Comparison of ENCODE assay signal across 33 cellular contexts in genomic region chr18:73884868-73885267, GRCh38.
DNase-seq lines count a peak whose midpoint lies in the region; ATAC-seq and TF ChIP-seq lines count a peak whose summit lies in the region.
"Had no signal": no experiment of that assay in that cellular context is flagged by ENCODE, and none has a peak within 500 bp of the region (broad histone marks: within the 10 kb centered on the region; RNA-seq: fewer than 3 reads in every experiment).

No MANE protein-coding gene starts in this region.

- TF ChIP-seq EP300 in esophagus muscularis mucosa (IDR thresholded peaks at IDR 0.05), result no peak

- H3K27me3 ChIP-seq in GM23338 (ENCODE audit: insufficient read depth) (no peaks in the 10 kb centered on the region), esophagus muscularis mucosa (no peaks in the 10 kb centered on the region)
- H3K27me3 ChIP-seq: BE2C; BLaER1; BLaER1 treated with 17β-estradiol and CSF1 and Interleukin-3, amounts not matched to agents 10 nM and 100 nM had no signal

- no peaks in the 10 kb centered on the region for H3K36me3 ChIP-seq in GM23338 (ENCODE audit: insufficient read depth)
- H3K36me3 ChIP-seq in esophagus muscularis mucosa, result no peaks in the 10 kb centered on the region
- H3K36me3 ChIP-seq: BE2C; BLaER1; BLaER1 treated with 17β-estradiol and CSF1 and Interleukin-3, amounts not matched to agents 10 nM and 100 nM had no signal

- H3K4me2 ChIP-seq in GM23338, result no peak overlapping the region
- H3K4me2 ChIP-seq: A549; BLaER1; BLaER1 treated with 17β-estradiol and CSF1 and Interleukin-3, amounts not matched to agents 10 nM and 100 nM had no signal

- H3K79me2 ChIP-seq in GM23338 (replicated peaks; ENCODE audit: insufficient read depth), result no peaks in the 10 kb centered on the region

- WGBS in esophagus muscularis mucosa, result 74% methylated on average over 3 of the region's 3 CpGs

- no peak overlapping the region for H2AFZ ChIP-seq in GM23338

- TF ChIP-seq POLR2A in esophagus muscularis mucosa (IDR thresholded peaks at IDR 0.05; ENCODE audit: low read depth), result no peak

- H3K36me3 Mint-ChIP-seq in activated CD4-positive, alpha-beta T cell treated with anti-CD3 and anti-CD28 coated beads, Interleukin-2, amount 10 ng/mL, durations not matched to agents 24 days and 14 days (ENCODE audit: low read depth), result no peaks in the 10 kb centered on the region
- no peaks in the 10 kb centered on the region; the same call in 2 of the 3 replicates for H3K36me3 Mint-ChIP-seq in GM23338 (ENCODE audit: low read depth)
- H3K36me3 Mint-ChIP-seq: CD14-positive monocyte; CD4-positive, alpha-beta memory T cell; CD4-positive, CD25-positive, alpha-beta regulatory T cell; CD8-positive, alpha-beta memory T cell; CD8-positive, alpha-beta T cell had no signal

- H3K4me3 Mint-ChIP-seq in activated CD4-positive, alpha-beta T cell treated with anti-CD3 and anti-CD28 coated beads, Interleukin-2, amount 10 ng/mL, durations not matched to agents 24 days and 14 days, result no peak overlapping the region
- H3K4me3 Mint-ChIP-seq in GM23338, result no peak overlapping the region
- H3K4me3 Mint-ChIP-seq: B cell; CD14-positive monocyte; CD4-positive, alpha-beta memory T cell; CD4-positive, alpha-beta T cell; CD4-positive, CD25-positive, alpha-beta regulatory T cell; CD8-positive, alpha-beta memory T cell; CD8-positive, alpha-beta T cell had no signal

- no peaks in the 10 kb centered on the region for H3F3A ChIP-seq in GM23338 (replicated peaks; ENCODE audit: low read depth)

- intact Hi-C loops in activated CD4-positive, alpha-beta T cell treated with anti-CD3 and anti-CD28 coated beads, Interleukin-2, amount 10 ng/mL, durations not matched to agents 24 days and 14 days (cut with micrococcal nuclease), result no loop called here
- intact Hi-C loops in esophagus muscularis mucosa (cut with DNase I), result no loop called here

- H4K20me1 ChIP-seq in GM23338 (replicated peaks; ENCODE audit: insufficient read depth), result no peaks in the 10 kb centered on the region
- H4K20me1 ChIP-seq: BLaER1; BLaER1 treated with 17β-estradiol and CSF1 and Interleukin-3, amounts not matched to agents 10 nM and 100 nM had no signal

- no peaks in the 10 kb centered on the region for H3K9me2 ChIP-seq in GM23338 (ENCODE audit: insufficient read depth)

- no peak for ATAC-seq in GM23338
- ATAC-seq: A549; CD8-positive, alpha-beta T cell had no signal

- TF ChIP-seq CTCF in GM23338 (conservative IDR thresholded peaks at IDR 0.05; ENCODE audit: low read depth in 2 of 2), result no peak
- no peak for TF ChIP-seq CTCF in esophagus muscularis mucosa (IDR thresholded peaks at IDR 0.05)

- H3K4me3 ChIP-seq in GM23338 (no peak overlapping the region), esophagus muscularis mucosa (no peak overlapping the region)
- H3K4me3 ChIP-seq: A549; BLaER1; BLaER1 treated with 17β-estradiol and CSF1 and Interleukin-3, amounts not matched to agents 10 nM and 100 nM had no signal

- H3K9me3 ChIP-seq in esophagus muscularis mucosa, result no peaks in the 10 kb centered on the region
- H3K9me3 ChIP-seq: A549, BE2C, BLaER1, Caco-2 had no signal

- H3K4me1 ChIP-seq in GM23338 (ENCODE audit: insufficient read depth), result no peaks in the 10 kb centered on the region; the same call in 1 of the 2 replicates
- H3K4me1 ChIP-seq in esophagus muscularis mucosa, result no peaks in the 10 kb centered on the region
- H3K4me1 ChIP-seq: A549; BE2C; BLaER1; BLaER1 treated with 17β-estradiol and CSF1 and Interleukin-3, amounts not matched to agents 10 nM and 100 nM; Caco-2 had no signal

- no peak overlapping the region for H3K27ac ChIP-seq in GM23338 (ENCODE audit: low read depth)
- no peak overlapping the region for H3K27ac ChIP-seq in esophagus muscularis mucosa (replicated peaks in 1 of 4)
- H3K27ac ChIP-seq: 22Rv1; A549; BLaER1; BLaER1 treated with 17β-estradiol and CSF1 and Interleukin-3, amounts not matched to agents 10 nM and 100 nM; C4-2B had no signal

- H3K9me3 Mint-ChIP-seq in activated CD4-positive, alpha-beta T cell treated with anti-CD3 and anti-CD28 coated beads, Interleukin-2, amount 10 ng/mL, durations not matched to agents 24 days and 14 days, result no peaks in the 10 kb centered on the region
- H3K9me3 Mint-ChIP-seq in GM23338, result peaks cover 3% of the 10 kb centered on the region; the same call in 2 of the 3 replicates
- H3K9me3 Mint-ChIP-seq: CD4-positive, alpha-beta memory T cell; CD4-positive, alpha-beta T cell; CD8-positive, alpha-beta T cell had no signal

- no peaks in the 10 kb centered on the region for H3K27me3 Mint-ChIP-seq in activated CD4-positive, alpha-beta T cell treated with anti-CD3 and anti-CD28 coated beads, Interleukin-2, amount 10 ng/mL, durations not matched to agents 24 days and 14 days
- H3K27me3 Mint-ChIP-seq in GM23338 (ENCODE audit: insufficient read depth, low read depth, poor library complexity), result peaks cover 2% of the 10 kb centered on the region
- H3K27me3 Mint-ChIP-seq: B cell; CD4-positive, alpha-beta T cell; CD8-positive, alpha-beta memory T cell had no signal

- no peak overlapping the region for H3K27ac Mint-ChIP-seq in activated CD4-positive, alpha-beta T cell treated with anti-CD3 and anti-CD28 coated beads, Interleukin-2, amount 10 ng/mL, durations not matched to agents 24 days and 14 days
- no peak overlapping the region for H3K27ac Mint-ChIP-seq in GM23338
- H3K27ac Mint-ChIP-seq: B cell; CD14-positive monocyte; CD4-positive, alpha-beta memory T cell; CD4-positive, alpha-beta T cell; CD4-positive, CD25-positive, alpha-beta regulatory T cell; CD8-positive, alpha-beta memory T cell; CD8-positive, alpha-beta T cell had no signal

- peak; percentile 24 for DNase-seq in activated CD4-positive, alpha-beta T cell treated with anti-CD3 and anti-CD28 coated beads, Interleukin-2, amount 10 ng/mL, durations not matched to agents 24 days and 14 days
- no peak for DNase-seq in activated CD4-positive, alpha-beta T cell treated with anti-CD3 and anti-CD28 coated beads for 48 hours
- DNase-seq in GM23338 (ENCODE audit: low spot score), result no peak
- peak; percentile 24 for DNase-seq in esophagus muscularis mucosa (ENCODE audit: extremely low spot score)
- DNase-seq in MV-4-11 (lab: John Stamatoyannopoulos, UW), result no peak
- no peak for DNase-seq in T-helper 9 cell
- DNase-seq: 8988T; ACHN; AML-193; BE2C; C1 segment of cervical spinal cord; Caco-2; Calu3; CD4-positive, alpha-beta memory T cell; CD4-positive, alpha-beta T cell; CD4-positive, CD25-positive, alpha-beta regulatory T cell; CD8-positive, alpha-beta memory T cell; CD8-positive, alpha-beta T cell; COR-L47; DMS 273 treated with DMSO at 0.1 percent for 48 hours; DMS153; DMS53; DMS79; DMS79 treated with DMSO at 0.1 percent for 48 hours; DND-41; EL had no signal

- peaks cover 8% of the 10 kb centered on the region for H3K4me1 Mint-ChIP-seq in activated CD4-positive, alpha-beta T cell treated with anti-CD3 and anti-CD28 coated beads, Interleukin-2, amount 10 ng/mL, durations not matched to agents 24 days and 14 days
- H3K4me1 Mint-ChIP-seq in GM23338, result peaks cover 3% of the 10 kb centered on the region; the same call in 2 of the 3 replicates
- H3K4me1 Mint-ChIP-seq: B cell; CD14-positive monocyte; CD4-positive, alpha-beta memory T cell; CD8-positive, alpha-beta memory T cell had no signal

TF ChIP-seq in GM23338, 12 proteins besides CTCF, POLR2A, EP300 and RAD21:
- TF ChIP-seq ZNF331 (CRISPR knock-in tag; IDR thresholded peaks at IDR 0.05; ENCODE audit: low read depth), result peak; percentile 94
- TF ChIP-seq EZH2 (IDR thresholded peaks at IDR 0.05; ENCODE audit: low read depth, unreplicated experiment), result no peak

Comparison
In these comparisons a context has a peak if more than half of its experiments do, and no peak if none do; other contexts are left out.
1. DNase-seq: peak in activated CD4-positive, alpha-beta T cell treated with anti-CD3 and anti-CD28 coated beads, Interleukin-2, amount 10 ng/mL, durations not matched to agents 24 days and 14 days (single experiment) and esophagus muscularis mucosa (single experiment); none in activated CD4-positive, alpha-beta T cell treated with anti-CD3 and anti-CD28 coated beads for 48 hours (single experiment), GM23338 (single experiment), MV-4-11 (single experiment) and T-helper 9 cell (single experiment).